Comparison of ENCODE assay signal across 1 cellular context in genomic region chrX:104921606-104922205, GRCh38.
TF ChIP-seq lines count a peak whose summit lies in the region.

No MANE protein-coding gene starts in this region.

TF ChIP-seq in IMR-90, 13 proteins besides CTCF, POLR2A, EP300 and RAD21 (continued from another document):
- TF ChIP-seq ELK1 (IDR thresholded peaks at IDR 0.05; ENCODE audit: borderline replicate concordance, low read depth, low read length): no peak
- no peak for TF ChIP-seq CHD1 (IDR thresholded peaks at IDR 0.05; ENCODE audit: low read depth, low read length)
- no peak for TF ChIP-seq SMC3 (IDR thresholded peaks at IDR 0.05; ENCODE audit: low read depth, low read length)
- no peak for TF ChIP-seq NFE2L2 (IDR thresholded peaks at IDR 0.05; ENCODE audit: low read depth, low read length)
- TF ChIP-seq FOS (IDR thresholded peaks at IDR 0.05; ENCODE audit: low read depth, low read length): no peak
- no peak for TF ChIP-seq BHLHE40 (IDR thresholded peaks at IDR 0.05; ENCODE audit: low read depth, low read length)
- TF ChIP-seq MXI1 (IDR thresholded peaks at IDR 0.05; ENCODE audit: borderline replicate concordance, low read depth, low read length): no peak
- no peak for TF ChIP-seq USF2 (IDR thresholded peaks at IDR 0.05; ENCODE audit: low read depth, low read length)
